18 cellular contexts compared by ENCODE assay signal in the genomic region with DNA sequence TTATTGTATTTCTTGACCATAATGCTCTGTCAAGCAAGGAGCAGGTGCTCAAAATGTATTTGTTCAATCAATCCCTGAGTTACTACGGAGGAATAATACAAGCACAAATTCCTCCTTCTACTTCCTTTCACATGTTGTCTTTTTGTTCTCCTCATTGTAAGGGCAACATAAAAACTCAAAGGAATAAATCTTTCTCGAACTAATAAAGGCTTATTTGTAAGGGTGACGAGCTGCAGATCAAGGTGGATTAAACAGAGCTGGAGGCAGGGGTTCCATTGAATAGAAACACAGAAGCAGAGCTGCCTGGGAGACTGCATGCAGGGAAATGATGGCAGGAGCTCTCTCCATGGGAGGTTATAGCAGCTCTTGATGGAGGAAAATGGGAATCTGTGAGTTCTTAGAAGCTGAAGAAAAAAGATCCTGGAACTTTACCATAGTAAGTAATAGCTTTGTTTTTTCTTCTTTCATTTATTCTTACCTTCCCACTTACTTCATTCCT.
"Had no signal": no experiment of that assay in that cellular context is flagged by ENCODE, and none has a peak within 500 bp of the region (broad histone marks: within the 10 kb centered on the region; RNA-seq: fewer than 3 reads in every experiment).

No MANE protein-coding gene starts in this region.

- H3K36me3 Mint-ChIP-seq: natural killer cell; stimulated activated naive B cell treated with anti-CD40 and anti-IgM and Interleukin-4, amounts not matched to agents 10 μg/mL and 1 μg/mL and 100 μg/mL, for 72 hours had no signal

- H3K27me3 Mint-ChIP-seq: stimulated activated naive B cell treated with anti-CD40 and anti-IgM and Interleukin-4, amounts not matched to agents 10 μg/mL and 1 μg/mL and 100 μg/mL, for 72 hours; stimulated activated naive CD8-positive, alpha-beta T cell treated with anti-CD3 and anti-CD28 coated beads, Interleukin-15, Interleukin-2, amounts not matched to agents 100 ng/mL and 50 ng/mL, for 24 hours had no signal

- DNase-seq: cerebellar nuclear complex; cortex of kidney; effector CD4-positive, alpha-beta T cell; hypothalamus; left ventricle myocardium superior; lower lobe of right lung; natural killer cell; psoas muscle; right cardiac atrium; sigmoid colon; spleen; stimulated activated CD4-positive, alpha-beta T cell treated with anti-CD3 and anti-CD28 coated beads, Interleukin-4, amount 100 ng/mL, for 4 hours; stimulated activated naive B cell treated with anti-CD40 and anti-IgM and Interleukin-4, amounts not matched to agents 10 μg/mL and 1 μg/mL and 100 μg/mL, for 72 hours; upper lobe of right lung; uterus had no signal

- H3K9me3 Mint-ChIP-seq: natural killer cell; stimulated activated naive B cell treated with anti-CD40 and anti-IgM and Interleukin-4, amounts not matched to agents 10 μg/mL and 1 μg/mL and 100 μg/mL, for 72 hours; stimulated activated naive CD8-positive, alpha-beta T cell treated with anti-CD3 and anti-CD28 coated beads, Interleukin-15, Interleukin-2, amounts not matched to agents 100 ng/mL and 50 ng/mL, for 24 hours had no signal

- H3K4me1 Mint-ChIP-seq: stimulated activated naive B cell treated with anti-CD40 and anti-IgM and Interleukin-4, amounts not matched to agents 10 μg/mL and 1 μg/mL and 100 μg/mL, for 72 hours had no signal

- H3K4me3 ChIP-seq: lower lobe of right lung, psoas muscle, sigmoid colon, spleen, thoracic aorta, tibial nerve, upper lobe of right lung, uterus had no signal

- H3K27me3 ChIP-seq: sigmoid colon, spleen, tibial nerve, upper lobe of right lung, uterus had no signal

- H3K27ac ChIP-seq: lower lobe of right lung, psoas muscle, sigmoid colon, spleen, thoracic aorta, tibial nerve, upper lobe of right lung, uterus had no signal

- ATAC-seq: left ventricle myocardium superior; lower lobe of right lung; natural killer cell; psoas muscle; right cardiac atrium; stimulated activated naive B cell treated with anti-CD40 and anti-IgM and Interleukin-4, amounts not matched to agents 10 μg/mL and 1 μg/mL and 100 μg/mL, for 72 hours; upper lobe of right lung had no signal

- H3K9me3 ChIP-seq: lower lobe of right lung, psoas muscle, sigmoid colon, spleen, thoracic aorta, tibial nerve, upper lobe of right lung, uterus had no signal

- H3K36me3 ChIP-seq: lower lobe of right lung, sigmoid colon, spleen, thoracic aorta, tibial nerve, upper lobe of right lung, uterus had no signal

- H3K4me1 ChIP-seq: lower lobe of right lung, psoas muscle, sigmoid colon, spleen, tibial nerve, uterus had no signal

- H3K4me3 Mint-ChIP-seq: natural killer cell; stimulated activated naive B cell treated with anti-CD40 and anti-IgM and Interleukin-4, amounts not matched to agents 10 μg/mL and 1 μg/mL and 100 μg/mL, for 72 hours; stimulated activated naive CD8-positive, alpha-beta T cell treated with anti-CD3 and anti-CD28 coated beads, Interleukin-15, Interleukin-2, amounts not matched to agents 100 ng/mL and 50 ng/mL, for 24 hours had no signal

- H3K27ac Mint-ChIP-seq: natural killer cell; stimulated activated naive B cell treated with anti-CD40 and anti-IgM and Interleukin-4, amounts not matched to agents 10 μg/mL and 1 μg/mL and 100 μg/mL, for 72 hours; stimulated activated naive CD8-positive, alpha-beta T cell treated with anti-CD3 and anti-CD28 coated beads, Interleukin-15, Interleukin-2, amounts not matched to agents 100 ng/mL and 50 ng/mL, for 24 hours had no signal
